ENCODE assay signal across 21 cellular contexts in the genomic region with DNA sequence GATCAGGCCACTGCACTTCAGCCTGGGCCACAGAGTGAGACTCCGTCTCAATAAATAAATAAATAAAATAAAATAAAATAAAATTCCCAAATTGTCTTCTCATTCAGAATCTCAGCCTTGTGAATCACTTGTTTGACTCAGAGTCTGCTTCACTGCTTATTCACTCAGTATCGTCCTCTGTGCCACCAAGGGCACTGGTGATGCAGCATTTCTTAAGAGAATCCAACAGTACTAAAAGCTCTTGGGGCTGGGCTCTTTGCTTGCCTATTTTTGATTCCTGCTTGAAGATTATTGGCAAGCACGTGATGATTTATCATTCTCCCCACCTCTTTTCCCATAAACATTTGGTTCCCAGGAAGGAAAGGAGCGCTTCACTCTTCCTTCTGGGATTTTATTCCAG. TPM values are rescaled to one million over a fixed set of nuclear protein-coding genes. Genes with fewer than 3 reads are reported as not detected.
DNase-seq lines count a peak whose midpoint lies in the region; ATAC-seq and TF ChIP-seq lines count a peak whose summit lies in the region.
"Had no signal": no experiment of that assay in that cellular context is flagged by ENCODE, and none has a peak within 500 bp of the region (broad histone marks: within the 10 kb centered on the region; RNA-seq: fewer than 3 reads in every experiment).

No MANE protein-coding gene starts in this region.

- no peaks in the 10 kb centered on the region for H3K9me2 ChIP-seq in GM23248 (ENCODE audit: insufficient read depth)

- peak; percentile 28; the same call in 1 of the 3 replicates for ATAC-seq in SK-N-SH treated with all-trans-retinoic acid at 6 μM for 48 hours
- ATAC-seq: activated CD8-positive, alpha-beta T cell treated with anti-CD3 and anti-CD28 coated beads, Interleukin-2, amount 10 ng/mL, durations not matched to agents 7 days and 5 days; K562; left cardiac atrium; stimulated activated naive B cell treated with anti-CD40 and anti-IgM and Interleukin-4, amounts not matched to agents 10 μg/mL and 1 μg/mL and 100 μg/mL, for 72 hours had no signal

- peak overlapping the region; percentile 80 for H3K27ac ChIP-seq in GM23248
- H3K27ac ChIP-seq: colonic mucosa, ovary, VCaP had no signal

- H3K27me3 ChIP-seq in GM23248 (replicated peaks; ENCODE audit: insufficient read depth): no peaks in the 10 kb centered on the region
- H3K27me3 ChIP-seq: colonic mucosa, ovary had no signal

- H3K4me1 ChIP-seq in GM23248 (ENCODE audit: insufficient read depth): peaks cover 11% of the 10 kb centered on the region
- H3K4me1 ChIP-seq: colonic mucosa had no signal

- DNase-seq in A172 (ENCODE audit: low spot score): peak; percentile 49
- peak; percentile 93 for DNase-seq in GM23248
- DNase-seq in fibroblast of mammary gland (ENCODE audit: low read depth): peak; percentile 86
- no peak for DNase-seq in NCI-H1092 treated with DMSO at 0.1 percent for 48 hours (lab: John Stamatoyannopoulos, UW)
- DNase-seq in NCI-H82 treated with DMSO at 0.1 percent for 48 hours (lab: John Stamatoyannopoulos, UW; ENCODE audit: unreplicated experiment): no peak
- no peak for DNase-seq in NCI-H1436 (lab: John Stamatoyannopoulos, UW)
- DNase-seq in T-helper 1 cell: no peak
- DNase-seq: 8988T; activated CD8-positive, alpha-beta T cell treated with anti-CD3 and anti-CD28 coated beads, Interleukin-2, amount 10 ng/mL, durations not matched to agents 7 days and 5 days; colonic mucosa; COR-L47; hypothalamus; left cardiac atrium; NCI-H1417 treated with DMSO at 0.1 percent for 48 hours; NCI-H345; ovary; small intestine; stimulated activated naive B cell treated with anti-CD40 and anti-IgM and Interleukin-4, amounts not matched to agents 10 μg/mL and 1 μg/mL and 100 μg/mL, for 72 hours had no signal

- H3K9me3 ChIP-seq in GM23248 (ENCODE audit: low read depth): no peaks in the 10 kb centered on the region
- H3K9me3 ChIP-seq: colonic mucosa, ovary had no signal

- H3F3A ChIP-seq in GM23248 (ENCODE audit: insufficient read depth): 0 out of 2 replicates have a peak, but pooled peaks cover 11% of the 10 kb centered on the region

- peak overlapping the region; percentile 40 for H2AFZ ChIP-seq in GM23248

- TF ChIP-seq CTCF in fibroblast of mammary gland (conservative IDR thresholded peaks at IDR 0.05; ENCODE audit: control insufficient read depth, insufficient read depth, low read depth, low read length): no peak

- peak overlapping the region; percentile 35; the same call in 1 of the 2 replicates for H3K9ac ChIP-seq in GM23248

- no peak overlapping the region for H3K4me2 ChIP-seq in GM23248 (ENCODE audit: unreplicated experiment)

- 21 to 35% methylated on average over 4 of the region's 4 CpGs for WGBS in GM23248 (ENCODE audit: low coverage in 1 of 2, low lambda C conversion rate in 2 of 2, missing lambda C conversion rate in 2 of 2), 2 experiments

- no peak overlapping the region for H3K4me3 ChIP-seq in GM23248
- no peak overlapping the region for H3K4me3 ChIP-seq in fibroblast of mammary gland (ENCODE audit: control insufficient read depth, low read depth, low read length)
- H3K4me3 ChIP-seq: colonic mucosa, K562, ovary had no signal

- no peaks in the 10 kb centered on the region for H3K79me2 ChIP-seq in GM23248 (ENCODE audit: insufficient read depth)

- no peaks in the 10 kb centered on the region for H3K36me3 ChIP-seq in GM23248 (ENCODE audit: low read depth)
- H3K36me3 ChIP-seq: colonic mucosa, ovary had no signal

- in situ Hi-C loops in GM23248 (cut with MboI): no loop called here

- H4K20me1 ChIP-seq in GM23248 (ENCODE audit: insufficient read depth): no peaks in the 10 kb centered on the region

TF ChIP-seq in SK-N-SH treated with all-trans-retinoic acid at 6 μM for 48 hours, 23 proteins besides CTCF, POLR2A, EP300 and RAD21:
- no peak for TF ChIP-seq ISL1 (CRISPR knock-in tag; IDR thresholded peaks at IDR 0.05)
- no peak for TF ChIP-seq TOX (CRISPR knock-in tag; IDR thresholded peaks at IDR 0.05; ENCODE audit: borderline replicate concordance)
- no peak for TF ChIP-seq CSDC2 (CRISPR knock-in tag; IDR thresholded peaks at IDR 0.05)
- TF ChIP-seq, protein P1, sequence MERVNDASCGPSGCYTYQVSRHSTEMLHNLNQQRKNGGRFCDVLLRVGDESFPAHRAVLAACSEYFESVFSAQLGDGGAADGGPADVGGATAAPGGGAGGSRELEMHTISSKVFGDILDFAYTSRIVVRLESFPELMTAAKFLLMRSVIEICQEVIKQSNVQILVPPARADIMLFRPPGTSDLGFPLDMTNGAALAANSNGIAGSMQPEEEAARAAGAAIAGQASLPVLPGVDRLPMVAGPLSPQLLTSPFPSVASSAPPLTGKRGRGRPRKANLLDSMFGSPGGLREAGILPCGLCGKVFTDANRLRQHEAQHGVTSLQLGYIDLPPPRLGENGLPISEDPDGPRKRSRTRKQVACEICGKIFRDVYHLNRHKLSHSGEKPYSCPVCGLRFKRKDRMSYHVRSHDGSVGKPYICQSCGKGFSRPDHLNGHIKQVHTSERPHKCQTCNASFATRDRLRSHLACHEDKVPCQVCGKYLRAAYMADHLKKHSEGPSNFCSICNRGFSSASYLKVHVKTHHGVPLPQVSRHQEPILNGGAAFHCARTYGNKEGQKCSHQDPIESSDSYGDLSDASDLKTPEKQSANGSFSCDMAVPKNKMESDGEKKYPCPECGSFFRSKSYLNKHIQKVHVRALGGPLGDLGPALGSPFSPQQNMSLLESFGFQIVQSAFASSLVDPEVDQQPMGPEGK (CRISPR knock-in tag; IDR thresholded peaks at IDR 0.05; ENCODE audit: borderline replicate concordance): no peak
- TF ChIP-seq, protein P2, sequence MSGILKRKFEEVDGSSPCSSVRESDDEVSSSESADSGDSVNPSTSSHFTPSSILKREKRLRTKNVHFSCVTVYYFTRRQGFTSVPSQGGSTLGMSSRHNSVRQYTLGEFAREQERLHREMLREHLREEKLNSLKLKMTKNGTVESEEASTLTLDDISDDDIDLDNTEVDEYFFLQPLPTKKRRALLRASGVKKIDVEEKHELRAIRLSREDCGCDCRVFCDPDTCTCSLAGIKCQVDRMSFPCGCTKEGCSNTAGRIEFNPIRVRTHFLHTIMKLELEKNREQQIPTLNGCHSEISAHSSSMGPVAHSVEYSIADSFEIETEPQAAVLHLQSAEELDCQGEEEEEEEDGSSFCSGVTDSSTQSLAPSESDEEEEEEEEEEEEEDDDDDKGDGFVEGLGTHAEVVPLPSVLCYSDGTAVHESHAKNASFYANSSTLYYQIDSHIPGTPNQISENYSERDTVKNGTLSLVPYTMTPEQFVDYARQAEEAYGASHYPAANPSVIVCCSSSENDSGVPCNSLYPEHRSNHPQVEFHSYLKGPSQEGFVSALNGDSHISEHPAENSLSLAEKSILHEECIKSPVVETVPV (CRISPR knock-in tag; IDR thresholded peaks at IDR 0.05): no peak
- TF ChIP-seq SNAI2 (CRISPR knock-in tag; IDR thresholded peaks at IDR 0.05): no peak
- no peak for TF ChIP-seq ZC3H10 (CRISPR knock-in tag; IDR thresholded peaks at IDR 0.05)
- TF ChIP-seq, protein P3, sequence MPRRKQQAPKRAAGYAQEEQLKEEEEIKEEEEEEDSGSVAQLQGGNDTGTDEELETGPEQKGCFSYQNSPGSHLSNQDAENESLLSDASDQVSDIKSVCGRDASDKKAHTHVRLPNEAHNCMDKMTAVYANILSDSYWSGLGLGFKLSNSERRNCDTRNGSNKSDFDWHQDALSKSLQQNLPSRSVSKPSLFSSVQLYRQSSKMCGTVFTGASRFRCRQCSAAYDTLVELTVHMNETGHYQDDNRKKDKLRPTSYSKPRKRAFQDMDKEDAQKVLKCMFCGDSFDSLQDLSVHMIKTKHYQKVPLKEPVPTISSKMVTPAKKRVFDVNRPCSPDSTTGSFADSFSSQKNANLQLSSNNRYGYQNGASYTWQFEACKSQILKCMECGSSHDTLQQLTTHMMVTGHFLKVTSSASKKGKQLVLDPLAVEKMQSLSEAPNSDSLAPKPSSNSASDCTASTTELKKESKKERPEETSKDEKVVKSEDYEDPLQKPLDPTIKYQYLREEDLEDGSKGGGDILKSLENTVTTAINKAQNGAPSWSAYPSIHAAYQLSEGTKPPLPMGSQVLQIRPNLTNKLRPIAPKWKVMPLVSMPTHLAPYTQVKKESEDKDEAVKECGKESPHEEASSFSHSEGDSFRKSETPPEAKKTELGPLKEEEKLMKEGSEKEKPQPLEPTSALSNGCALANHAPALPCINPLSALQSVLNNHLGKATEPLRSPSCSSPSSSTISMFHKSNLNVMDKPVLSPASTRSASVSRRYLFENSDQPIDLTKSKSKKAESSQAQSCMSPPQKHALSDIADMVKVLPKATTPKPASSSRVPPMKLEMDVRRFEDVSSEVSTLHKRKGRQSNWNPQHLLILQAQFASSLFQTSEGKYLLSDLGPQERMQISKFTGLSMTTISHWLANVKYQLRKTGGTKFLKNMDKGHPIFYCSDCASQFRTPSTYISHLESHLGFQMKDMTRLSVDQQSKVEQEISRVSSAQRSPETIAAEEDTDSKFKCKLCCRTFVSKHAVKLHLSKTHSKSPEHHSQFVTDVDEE (CRISPR knock-in tag; IDR thresholded peaks at IDR 0.05): no peak
- no peak for TF ChIP-seq ZFP3 (CRISPR knock-in tag; IDR thresholded peaks at IDR 0.05)

RNA-seq across cellular contexts. Expression of a gene that starts 54.8 kb away (rescaled TPM):
- total RNA-seq in A172 (2014; rRNA removed; shearing (Covaris generic)): 831 and 1,184 TPM in 2 replicates
- total RNA-seq in GM23248 (2014; rRNA removed; shearing (Covaris generic)): 193 and 233 TPM in 2 replicates
- polyA plus RNA-seq in GM23248 (2016; fragmentation: Nextera tagmentation; extraction: Ambion mirVana): 417 and 430 TPM in 2 replicates

Comparison
In these comparisons a context has a peak if more than half of its experiments do, and no peak if none do; other contexts are left out.
1. DNase-seq: peak in A172 (single experiment), GM23248 (single experiment) and fibroblast of mammary gland (single experiment); none in NCI-H1092 treated with DMSO at 0.1 percent for 48 hours (single experiment), NCI-H82 treated with DMSO at 0.1 percent for 48 hours (single experiment), NCI-H1436 (single experiment) and T-helper 1 cell (0 of 5).